Comparison of ENCODE assay signal across 8 cellular contexts in the genomic region with DNA sequence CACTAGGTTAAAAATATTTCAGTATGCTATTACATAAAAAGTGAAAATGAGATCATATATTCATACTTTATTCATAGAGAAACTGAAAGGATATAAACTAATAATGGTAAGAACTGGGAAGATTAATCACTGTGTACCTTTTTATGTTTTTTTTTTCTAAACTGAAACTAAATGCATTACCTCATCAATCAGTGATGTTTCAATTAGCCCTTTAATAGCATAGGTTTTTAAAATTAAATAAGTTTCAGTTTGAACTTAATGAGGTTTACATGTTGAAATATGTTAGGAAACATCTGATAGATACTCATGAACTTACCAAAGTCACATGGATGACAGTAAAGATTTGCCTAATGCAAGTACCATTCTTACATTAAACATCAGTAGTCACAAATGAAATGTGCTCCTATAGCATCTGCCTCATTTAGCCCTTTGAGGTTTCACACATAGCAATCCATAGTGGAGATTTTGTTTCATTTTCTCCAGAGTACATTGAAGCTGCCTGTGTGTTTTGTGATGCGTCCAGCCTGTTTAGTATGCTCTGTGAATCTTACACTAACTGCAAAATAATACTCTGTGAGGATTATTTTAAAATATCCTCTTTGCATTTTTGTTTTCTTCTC. TPM values are rescaled to one million over a fixed set of nuclear protein-coding genes. Genes with fewer than 3 reads are reported as not detected.
DNase-seq lines count a peak whose midpoint lies in the region; ATAC-seq and TF ChIP-seq lines count a peak whose summit lies in the region.

No MANE protein-coding gene starts in this region.

- H3K36me3 ChIP-seq in DND-41 (ENCODE audit: insufficient read depth, low read length) (peaks cover 4% of the 10 kb centered on the region; the same call in 1 of the 2 replicates), right lobe of liver (no peaks in the 10 kb centered on the region), smooth muscle cell (ENCODE audit: low read depth) (no peaks in the 10 kb centered on the region)

- TF ChIP-seq CTCF in DND-41 (IDR thresholded peaks at IDR 0.05; ENCODE audit: borderline replicate concordance, extremely low read depth, low read length, poor library complexity, severe bottlenecking) (no peak), right lobe of liver (IDR thresholded peaks at IDR 0.05) (no peak), smooth muscle cell (IDR thresholded peaks at IDR 0.05; ENCODE audit: borderline replicate concordance, insufficient read depth, poor library complexity, severe bottlenecking) (no peak)

- H3K79me2 ChIP-seq in DND-41 (ENCODE audit: insufficient read depth, low read length) (peaks cover 94% of the 10 kb centered on the region), smooth muscle cell (ENCODE audit: low read depth) (peaks cover 2% of the 10 kb centered on the region)

- WGBS in right lobe of liver (ENCODE audit: insufficient coverage, low coverage, low lambda C conversion rate, missing lambda C conversion rate), result 59% methylated on average over 1 of the region's 1 CpG
- 100% methylated on average over 1 of the region's 1 CpG for WGBS in smooth muscle cell (ENCODE audit: low lambda C conversion rate)

- H3K27ac ChIP-seq in DND-41 (ENCODE audit: low read length) (peak overlapping the region; percentile 0; the same call in 1 of the 2 replicates), right lobe of liver (peak overlapping the region; percentile 17 to 55 (median 45)), smooth muscle cell (ENCODE audit: low read depth) (no peak overlapping the region)

- H3K4me1 ChIP-seq in DND-41 (ENCODE audit: insufficient read depth, low read length), result peaks cover 37% of the 10 kb centered on the region
- peaks cover 0 to 21% (median 2%) of the 10 kb centered on the region in 4 donors for H3K4me1 ChIP-seq in right lobe of liver
- H3K4me1 ChIP-seq in smooth muscle cell (ENCODE audit: low read depth), result peaks cover 9% of the 10 kb centered on the region

- H3K27me3 ChIP-seq in DND-41 (ENCODE audit: insufficient read depth, low read length, poor library complexity) (no peaks in the 10 kb centered on the region), right lobe of liver (no peaks in the 10 kb centered on the region), smooth muscle cell (ENCODE audit: low read depth) (no peaks in the 10 kb centered on the region)

- H3K9me3 ChIP-seq in DND-41 (ENCODE audit: insufficient read depth, low read length, severe bottlenecking) (no peaks in the 10 kb centered on the region), right lobe of liver (no peaks in the 10 kb centered on the region), smooth muscle cell (replicated peaks; ENCODE audit: low read depth) (no peaks in the 10 kb centered on the region)

- DNase-seq in DND-41 (no peak), RPMI7951 (ENCODE audit: low read depth) (peak; percentile 32), right lobe of liver (no peak), GOT3 (lab: John Stamatoyannopoulos, UW) (no peak), NCI-H446 treated with DMSO at 0.1 percent for 48 hours (lab: John Stamatoyannopoulos, UW) (no peak), smooth muscle cell (lab: John Stamatoyannopoulos, UW; ENCODE audit: unreplicated experiment) (no peak), inferior parietal cortex (ENCODE audit: extremely low spot score) (no peak)

- H3K9ac ChIP-seq in DND-41 (ENCODE audit: low read depth, low read length), result no peak overlapping the region
- no peak overlapping the region for H3K9ac ChIP-seq in smooth muscle cell (ENCODE audit: low read depth)

- H3K4me3 ChIP-seq in DND-41 (ENCODE audit: low read depth in 1 of 2, low read length in 2 of 2) (no peak overlapping the region), right lobe of liver (no peak overlapping the region), smooth muscle cell (no peak overlapping the region)

- no peak for TF ChIP-seq POLR2A in right lobe of liver (IDR thresholded peaks at IDR 0.05)

- H2AFZ ChIP-seq in DND-41 (ENCODE audit: low read depth, low read length) (no peak overlapping the region), smooth muscle cell (ENCODE audit: low read depth) (no peak overlapping the region)

- no peaks in the 10 kb centered on the region for H3F3A ChIP-seq in smooth muscle cell (ENCODE audit: low read depth)

- H4K20me1 ChIP-seq in DND-41 (ENCODE audit: insufficient read depth, low read length) (peaks cover 22% of the 10 kb centered on the region), smooth muscle cell (ENCODE audit: low read depth) (no peaks in the 10 kb centered on the region)

- H3K4me2 ChIP-seq in DND-41 (ENCODE audit: insufficient read depth, low read length) (0 out of 2 replicates have a peak overlapping the region, but pooled peaks have one; percentile 19), smooth muscle cell (no peak overlapping the region)

- intact Hi-C loops in right lobe of liver (cut with DNase I), result no loop called here

- ATAC-seq in DND-41 (ENCODE audit: insufficient read depth, low read depth) (peak; percentile 79), GM21526 (IDR thresholded peaks at IDR 0.05; ENCODE audit: low FRiP score, unreplicated experiment) (peak; percentile 34), right lobe of liver (peak; percentile 25 to 49 (median 48))

RNA-seq across cellular contexts. Expression of a gene that starts 8.9 kb away (rescaled TPM):
- total RNA-seq in RPMI7951 (2014; rRNA removed; shearing (Covaris generic)), result 24.3 and 32.0 TPM in 2 replicates
- total RNA-seq in right lobe of liver (10 to 100 TPM; 17.0 to 25.9 (median 21.5) TPM), smooth muscle cell (21.8 and 24.9 TPM in 2 replicates)
- 10.5 and 11.2 TPM in 2 replicates for polyA plus RNA-seq in smooth muscle cell
